In genomic region chr9:37399336-37399735, GRCh38 we compare ENCODE assay signal across 24 cellular contexts.
"Had no signal": no experiment of that assay in that cellular context is flagged by ENCODE, and none has a peak within 500 bp of the region (broad histone marks: within the 10 kb centered on the region; RNA-seq: fewer than 3 reads in every experiment).

No MANE protein-coding gene starts in this region.

- H3K36me3 ChIP-seq: breast epithelium, pancreas, prostate gland, sigmoid colon, tibial nerve had no signal

- H3K4me3 Mint-ChIP-seq: activated CD4-positive, alpha-beta memory T cell treated with anti-CD3 and anti-CD28 coated beads, Interleukin-2, amount 10 ng/mL, durations not matched to agents 7 days and 5 days; activated CD4-positive, alpha-beta T cell treated with anti-CD3 and anti-CD28 coated beads, Interleukin-2, amount 10 ng/mL, durations not matched to agents 7 days and 5 days; activated naive CD4-positive, alpha-beta T cell treated with anti-CD3 and anti-CD28 coated beads, Interleukin-2, amount 10 ng/mL, durations not matched to agents 7 days and 5 days; activated T-cell treated with anti-CD3 and anti-CD28 coated beads, Interleukin-2, amount 50 U/mL, for 24 hours; immature natural killer cell; mesothelial cell of epicardium; naive thymus-derived CD4-positive, alpha-beta T cell had no signal

- H3K9me3 Mint-ChIP-seq: activated CD4-positive, alpha-beta memory T cell treated with anti-CD3 and anti-CD28 coated beads, Interleukin-2, amount 10 ng/mL, durations not matched to agents 7 days and 5 days; activated CD4-positive, alpha-beta T cell treated with anti-CD3 and anti-CD28 coated beads, Interleukin-2, amount 10 ng/mL, durations not matched to agents 7 days and 5 days; activated naive CD4-positive, alpha-beta T cell treated with anti-CD3 and anti-CD28 coated beads, Interleukin-2, amount 10 ng/mL, durations not matched to agents 7 days and 5 days; activated T-cell treated with anti-CD3 and anti-CD28 coated beads, Interleukin-2, amount 50 U/mL, for 24 hours; immature natural killer cell; mesothelial cell of epicardium; naive thymus-derived CD4-positive, alpha-beta T cell; stimulated activated effector memory CD8-positive, alpha-beta T cell treated with anti-CD3 and anti-CD28 coated beads, Interleukin-12 subunit alpha, Interleukin-12 subunit beta, amount 100 ng/mL, for 72 hours had no signal

- H3K9me3 ChIP-seq: breast epithelium, pancreas, prostate gland, sigmoid colon, tibial nerve had no signal

- H3K36me3 Mint-ChIP-seq: activated naive CD4-positive, alpha-beta T cell treated with anti-CD3 and anti-CD28 coated beads, Interleukin-2, amount 10 ng/mL, durations not matched to agents 7 days and 5 days; mesothelial cell of epicardium; naive thymus-derived CD4-positive, alpha-beta T cell; stimulated activated effector memory CD8-positive, alpha-beta T cell treated with anti-CD3 and anti-CD28 coated beads, Interleukin-12 subunit alpha, Interleukin-12 subunit beta, amount 100 ng/mL, for 72 hours had no signal

- H3K4me1 ChIP-seq: breast epithelium, prostate gland, sigmoid colon, tibial nerve had no signal

- H3K4me1 Mint-ChIP-seq: activated CD4-positive, alpha-beta memory T cell treated with anti-CD3 and anti-CD28 coated beads, Interleukin-2, amount 10 ng/mL, durations not matched to agents 7 days and 5 days; activated CD4-positive, alpha-beta T cell treated with anti-CD3 and anti-CD28 coated beads, Interleukin-2, amount 10 ng/mL, durations not matched to agents 7 days and 5 days; activated naive CD4-positive, alpha-beta T cell treated with anti-CD3 and anti-CD28 coated beads, Interleukin-2, amount 10 ng/mL, durations not matched to agents 7 days and 5 days; immature natural killer cell; naive thymus-derived CD4-positive, alpha-beta T cell; stimulated activated effector memory CD8-positive, alpha-beta T cell treated with anti-CD3 and anti-CD28 coated beads, Interleukin-12 subunit alpha, Interleukin-12 subunit beta, amount 100 ng/mL, for 72 hours had no signal

- DNase-seq: activated CD4-positive, alpha-beta memory T cell treated with anti-CD3 and anti-CD28 coated beads, Interleukin-2, amount 10 ng/mL, durations not matched to agents 7 days and 5 days; activated CD4-positive, alpha-beta T cell treated with anti-CD3 and anti-CD28 coated beads for 1 hour; activated CD4-positive, alpha-beta T cell treated with anti-CD3 and anti-CD28 coated beads, Interleukin-2, amount 10 ng/mL, durations not matched to agents 7 days and 5 days; activated CD8-positive, alpha-beta memory T cell treated with anti-CD3 and anti-CD28 coated beads, Interleukin-2, amount 50 U/mL, for 48 hours; activated gamma-delta T cell; activated naive CD4-positive, alpha-beta T cell treated with anti-CD3 and anti-CD28 coated beads, Interleukin-2, amount 10 ng/mL, durations not matched to agents 7 days and 5 days; activated T-cell treated with anti-CD3 and anti-CD28 coated beads, Interleukin-2, amount 50 U/mL, for 24 hours; amygdala; central memory CD4-positive, alpha-beta T cell; head of caudate nucleus; hippocampal formation; immature natural killer cell; naive thymus-derived CD4-positive, alpha-beta T cell; pancreas; retina; sigmoid colon; small intestine; stimulated activated CD4-positive, alpha-beta T cell treated with anti-CD3 and anti-CD28 coated beads, Interleukin-4, amount 100 ng/mL, for 24 hours; T1000 had no signal

- H3K27me3 Mint-ChIP-seq: activated T-cell treated with anti-CD3 and anti-CD28 coated beads, Interleukin-2, amount 50 U/mL, for 24 hours had no signal

- H3K27ac Mint-ChIP-seq: activated CD4-positive, alpha-beta memory T cell treated with anti-CD3 and anti-CD28 coated beads, Interleukin-2, amount 10 ng/mL, durations not matched to agents 7 days and 5 days; activated CD4-positive, alpha-beta T cell treated with anti-CD3 and anti-CD28 coated beads, Interleukin-2, amount 10 ng/mL, durations not matched to agents 7 days and 5 days; activated naive CD4-positive, alpha-beta T cell treated with anti-CD3 and anti-CD28 coated beads, Interleukin-2, amount 10 ng/mL, durations not matched to agents 7 days and 5 days; activated T-cell treated with anti-CD3 and anti-CD28 coated beads, Interleukin-2, amount 50 U/mL, for 24 hours; immature natural killer cell; mesothelial cell of epicardium; naive thymus-derived CD4-positive, alpha-beta T cell; stimulated activated effector memory CD8-positive, alpha-beta T cell treated with anti-CD3 and anti-CD28 coated beads, Interleukin-12 subunit alpha, Interleukin-12 subunit beta, amount 100 ng/mL, for 72 hours had no signal

- H3K27me3 ChIP-seq: breast epithelium, pancreas, sigmoid colon, tibial nerve had no signal

- H3K4me3 ChIP-seq: breast epithelium, pancreas, prostate gland, sigmoid colon, tibial nerve had no signal

- H3K27ac ChIP-seq: breast epithelium, pancreas, prostate gland, sigmoid colon, tibial nerve had no signal

- ATAC-seq: naive thymus-derived CD4-positive, alpha-beta T cell; pancreas; stimulated activated effector memory CD8-positive, alpha-beta T cell treated with anti-CD3 and anti-CD28 coated beads, Interleukin-12 subunit alpha, Interleukin-12 subunit beta, amount 100 ng/mL, for 72 hours had no signal
